In the genomic region with DNA sequence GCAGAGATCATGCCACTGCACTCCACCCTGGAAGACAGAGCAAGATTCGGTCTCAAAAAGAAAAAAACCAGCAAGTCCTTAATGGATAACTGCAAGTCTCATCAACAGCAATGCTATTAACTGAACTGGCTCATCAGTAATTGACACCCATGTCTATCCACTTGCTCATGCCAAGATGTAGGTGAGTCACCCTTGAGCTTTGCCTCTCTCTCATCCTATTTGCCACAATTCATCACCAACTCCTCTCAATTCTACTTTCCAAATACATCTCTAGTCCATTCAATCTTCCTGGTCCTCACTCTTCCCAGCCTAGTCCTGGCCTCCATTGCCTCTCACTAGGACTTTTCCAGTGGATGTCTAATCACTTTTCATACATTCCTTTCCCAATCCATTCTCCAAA, we compare ENCODE assay signal across 1 cellular context.
TF ChIP-seq lines count a peak whose summit lies in the region.

No MANE protein-coding gene starts in this region.

TF ChIP-seq in H1, 55 proteins besides CTCF, POLR2A, EP300 and RAD21 (continued from another document):
- TF ChIP-seq, protein P1, sequence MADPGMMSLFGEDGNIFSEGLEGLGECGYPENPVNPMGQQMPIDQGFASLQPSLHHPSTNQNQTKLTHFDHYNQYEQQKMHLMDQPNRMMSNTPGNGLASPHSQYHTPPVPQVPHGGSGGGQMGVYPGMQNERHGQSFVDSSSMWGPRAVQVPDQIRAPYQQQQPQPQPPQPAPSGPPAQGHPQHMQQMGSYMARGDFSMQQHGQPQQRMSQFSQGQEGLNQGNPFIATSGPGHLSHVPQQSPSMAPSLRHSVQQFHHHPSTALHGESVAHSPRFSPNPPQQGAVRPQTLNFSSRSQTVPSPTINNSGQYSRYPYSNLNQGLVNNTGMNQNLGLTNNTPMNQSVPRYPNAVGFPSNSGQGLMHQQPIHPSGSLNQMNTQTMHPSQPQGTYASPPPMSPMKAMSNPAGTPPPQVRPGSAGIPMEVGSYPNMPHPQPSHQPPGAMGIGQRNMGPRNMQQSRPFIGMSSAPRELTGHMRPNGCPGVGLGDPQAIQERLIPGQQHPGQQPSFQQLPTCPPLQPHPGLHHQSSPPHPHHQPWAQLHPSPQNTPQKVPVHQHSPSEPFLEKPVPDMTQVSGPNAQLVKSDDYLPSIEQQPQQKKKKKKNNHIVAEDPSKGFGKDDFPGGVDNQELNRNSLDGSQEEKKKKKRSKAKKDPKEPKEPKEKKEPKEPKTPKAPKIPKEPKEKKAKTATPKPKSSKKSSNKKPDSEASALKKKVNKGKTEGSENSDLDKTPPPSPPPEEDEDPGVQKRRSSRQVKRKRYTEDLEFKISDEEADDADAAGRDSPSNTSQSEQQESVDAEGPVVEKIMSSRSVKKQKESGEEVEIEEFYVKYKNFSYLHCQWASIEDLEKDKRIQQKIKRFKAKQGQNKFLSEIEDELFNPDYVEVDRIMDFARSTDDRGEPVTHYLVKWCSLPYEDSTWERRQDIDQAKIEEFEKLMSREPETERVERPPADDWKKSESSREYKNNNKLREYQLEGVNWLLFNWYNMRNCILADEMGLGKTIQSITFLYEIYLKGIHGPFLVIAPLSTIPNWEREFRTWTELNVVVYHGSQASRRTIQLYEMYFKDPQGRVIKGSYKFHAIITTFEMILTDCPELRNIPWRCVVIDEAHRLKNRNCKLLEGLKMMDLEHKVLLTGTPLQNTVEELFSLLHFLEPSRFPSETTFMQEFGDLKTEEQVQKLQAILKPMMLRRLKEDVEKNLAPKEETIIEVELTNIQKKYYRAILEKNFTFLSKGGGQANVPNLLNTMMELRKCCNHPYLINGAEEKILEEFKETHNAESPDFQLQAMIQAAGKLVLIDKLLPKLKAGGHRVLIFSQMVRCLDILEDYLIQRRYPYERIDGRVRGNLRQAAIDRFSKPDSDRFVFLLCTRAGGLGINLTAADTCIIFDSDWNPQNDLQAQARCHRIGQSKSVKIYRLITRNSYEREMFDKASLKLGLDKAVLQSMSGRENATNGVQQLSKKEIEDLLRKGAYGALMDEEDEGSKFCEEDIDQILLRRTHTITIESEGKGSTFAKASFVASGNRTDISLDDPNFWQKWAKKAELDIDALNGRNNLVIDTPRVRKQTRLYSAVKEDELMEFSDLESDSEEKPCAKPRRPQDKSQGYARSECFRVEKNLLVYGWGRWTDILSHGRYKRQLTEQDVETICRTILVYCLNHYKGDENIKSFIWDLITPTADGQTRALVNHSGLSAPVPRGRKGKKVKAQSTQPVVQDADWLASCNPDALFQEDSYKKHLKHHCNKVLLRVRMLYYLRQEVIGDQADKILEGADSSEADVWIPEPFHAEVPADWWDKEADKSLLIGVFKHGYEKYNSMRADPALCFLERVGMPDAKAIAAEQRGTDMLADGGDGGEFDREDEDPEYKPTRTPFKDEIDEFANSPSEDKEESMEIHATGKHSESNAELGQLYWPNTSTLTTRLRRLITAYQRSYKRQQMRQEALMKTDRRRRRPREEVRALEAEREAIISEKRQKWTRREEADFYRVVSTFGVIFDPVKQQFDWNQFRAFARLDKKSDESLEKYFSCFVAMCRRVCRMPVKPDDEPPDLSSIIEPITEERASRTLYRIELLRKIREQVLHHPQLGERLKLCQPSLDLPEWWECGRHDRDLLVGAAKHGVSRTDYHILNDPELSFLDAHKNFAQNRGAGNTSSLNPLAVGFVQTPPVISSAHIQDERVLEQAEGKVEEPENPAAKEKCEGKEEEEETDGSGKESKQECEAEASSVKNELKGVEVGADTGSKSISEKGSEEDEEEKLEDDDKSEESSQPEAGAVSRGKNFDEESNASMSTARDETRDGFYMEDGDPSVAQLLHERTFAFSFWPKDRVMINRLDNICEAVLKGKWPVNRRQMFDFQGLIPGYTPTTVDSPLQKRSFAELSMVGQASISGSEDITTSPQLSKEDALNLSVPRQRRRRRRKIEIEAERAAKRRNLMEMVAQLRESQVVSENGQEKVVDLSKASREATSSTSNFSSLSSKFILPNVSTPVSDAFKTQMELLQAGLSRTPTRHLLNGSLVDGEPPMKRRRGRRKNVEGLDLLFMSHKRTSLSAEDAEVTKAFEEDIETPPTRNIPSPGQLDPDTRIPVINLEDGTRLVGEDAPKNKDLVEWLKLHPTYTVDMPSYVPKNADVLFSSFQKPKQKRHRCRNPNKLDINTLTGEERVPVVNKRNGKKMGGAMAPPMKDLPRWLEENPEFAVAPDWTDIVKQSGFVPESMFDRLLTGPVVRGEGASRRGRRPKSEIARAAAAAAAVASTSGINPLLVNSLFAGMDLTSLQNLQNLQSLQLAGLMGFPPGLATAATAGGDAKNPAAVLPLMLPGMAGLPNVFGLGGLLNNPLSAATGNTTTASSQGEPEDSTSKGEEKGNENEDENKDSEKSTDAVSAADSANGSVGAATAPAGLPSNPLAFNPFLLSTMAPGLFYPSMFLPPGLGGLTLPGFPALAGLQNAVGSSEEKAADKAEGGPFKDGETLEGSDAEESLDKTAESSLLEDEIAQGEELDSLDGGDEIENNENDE (IDR thresholded peaks at IDR 0.05; ENCODE audit: insufficient replicate concordance, low read length), result no peak
- TF ChIP-seq TAF1 (IDR thresholded peaks at IDR 0.05; ENCODE audit: low read depth, low read length), result no peak
- no peak for TF ChIP-seq ASH2L (IDR thresholded peaks at IDR 0.05; ENCODE audit: low read length)
- no peak for TF ChIP-seq ZNF274 (IDR thresholded peaks at IDR 0.05; ENCODE audit: borderline replicate concordance, extremely low read depth, low read length)
